ENCODE assay signal across 23 cellular contexts in the genomic region with DNA sequence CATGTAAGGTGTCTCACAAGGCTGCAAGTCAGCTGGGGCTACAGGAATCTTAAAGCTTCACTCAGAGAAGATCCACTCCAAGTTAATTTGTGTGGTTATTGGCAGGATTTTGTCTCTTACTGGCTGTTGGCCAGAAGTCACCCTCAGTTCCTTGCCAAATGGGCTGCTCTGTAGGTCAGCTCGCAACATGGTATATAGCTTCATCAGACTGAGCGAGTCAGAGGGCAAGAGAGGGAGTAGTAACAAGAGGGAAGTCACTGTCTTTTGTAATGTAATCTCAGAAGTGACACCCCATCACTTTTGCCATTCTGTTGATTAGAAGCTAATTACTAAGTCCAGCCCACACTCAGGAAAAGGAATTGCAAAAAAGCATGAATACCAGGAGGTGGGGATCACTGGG.
"Had no signal": no experiment of that assay in that cellular context is flagged by ENCODE, and none has a peak within 500 bp of the region (broad histone marks: within the 10 kb centered on the region; RNA-seq: fewer than 3 reads in every experiment).

No MANE protein-coding gene starts in this region.

- H3K36me3 ChIP-seq: Peyer's patch had no signal

- H3K4me3 ChIP-seq: PC-9, Peyer's patch had no signal

- H3K27me3 ChIP-seq: Peyer's patch had no signal

- H3K4me1 Mint-ChIP-seq: T-cell had no signal

- H3K4me1 ChIP-seq: Peyer's patch had no signal

- H3K9me3 ChIP-seq: Peyer's patch, SK-N-SH had no signal

- H3K4me3 Mint-ChIP-seq: T-cell; T-helper 1 cell treated with Interleukin-12 subunit alpha and Interleukin-12 subunit beta and Interleukin-4 antibody, amounts not matched to agents 30 μg/mL and 1 μg/mL, for 36 hours had no signal

- H3K27me3 Mint-ChIP-seq: T-cell had no signal

- ATAC-seq: Right ventricle myocardium inferior, T-cell had no signal

- DNase-seq: Karpas-422; KG1; MM.1S; NCI-H1092 treated with DMSO at 0.1 percent for 48 hours; NCI-H1436; NCI-H187 treated with DMSO at 0.1 percent for 48 hours; NCI-H2029 treated with DMSO at 0.1 percent for 48 hours; NCI-H2171 treated with DMSO at 0.1 percent for 48 hours; NCI-H345; NCI-H446 treated with DMSO at 0.1 percent for 48 hours; NCI-H510A treated with DMSO at 0.1 percent for 48 hours; NCI-H526; NCI-H748 treated with DMSO at 0.1 percent for 48 hours; NK-92 treated with Interleukin-12 subunit alpha and Interleukin-12 subunit beta, amount 100 ng/mL, for 24 hours; OCI-M1; PC-9; Peyer's patch; SIG-M5; SK-N-SH; SW 1271; T-cell had no signal

- H3K27ac Mint-ChIP-seq: T-cell; T-helper 1 cell treated with Interleukin-12 subunit alpha and Interleukin-12 subunit beta and Interleukin-4 antibody, amounts not matched to agents 30 μg/mL and 1 μg/mL, for 36 hours had no signal

- H3K36me3 Mint-ChIP-seq: T-cell had no signal

- H3K27ac ChIP-seq: PC-9, Peyer's patch had no signal
